ENCODE assay signal across 8 cellular contexts in the genomic region with DNA sequence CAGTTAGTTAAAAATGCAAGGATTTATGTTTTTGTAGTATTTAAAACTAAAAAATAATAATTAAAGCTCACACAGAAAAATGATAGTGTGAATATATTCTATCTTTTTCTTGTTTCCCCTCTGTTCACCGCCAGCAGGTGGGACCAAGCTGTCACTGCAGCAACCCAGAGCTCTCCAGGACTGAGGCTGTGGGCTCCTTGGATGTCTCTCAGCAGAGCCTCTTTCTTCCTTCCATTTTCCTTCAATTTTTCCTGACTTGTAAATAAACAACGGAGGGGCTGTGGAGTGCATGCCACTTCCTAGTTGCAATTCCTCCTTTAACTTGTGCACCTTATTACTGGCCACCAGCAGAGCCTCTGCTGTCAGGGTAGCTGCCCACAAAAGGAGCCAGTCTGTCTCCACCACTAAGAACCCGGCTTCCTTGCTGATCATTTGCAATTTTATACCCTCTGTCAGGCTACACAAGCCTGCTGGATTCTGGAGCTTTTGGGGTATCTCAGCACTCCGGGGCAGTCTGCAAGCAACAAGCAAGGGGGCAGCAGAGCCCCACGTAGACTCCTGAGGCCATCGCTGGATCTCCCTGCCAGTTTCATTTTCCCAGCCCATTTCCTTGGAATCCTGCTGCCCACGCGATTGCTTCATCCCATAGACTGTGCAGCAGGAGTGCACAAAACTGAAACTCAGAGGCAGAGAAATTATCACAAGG.
A peak's percentile ranks its signal among the peaks of the same experiment; 100 is the strongest.
DNase-seq lines count a peak whose midpoint lies in the region; ATAC-seq, FAIRE-seq and TF ChIP-seq lines count a peak whose summit lies in the region.

No MANE protein-coding gene starts in this region.

- H3K27ac ChIP-seq in A549 = peak overlapping the region; percentile 42 to 57; a peak in 2 of 6 replicates
- no peak overlapping the region for H3K27ac ChIP-seq in WERI-Rb-1
- H3K27ac ChIP-seq in skeletal muscle tissue (ENCODE audit: low read depth, low read length) = no peak overlapping the region

- H3K4me1 ChIP-seq in A549 = no peaks in the 10 kb centered on the region
- H3K4me1 ChIP-seq in skeletal muscle tissue (ENCODE audit: control insufficient read depth in 3 of 3, insufficient read depth in 3 of 3, low read length in 3 of 3) = no peaks in the 10 kb centered on the region

- H3K4me1 Mint-ChIP-seq in activated CD8-positive, alpha-beta memory T cell treated with anti-CD3 and anti-CD28 coated beads, Interleukin-2, amount 10 ng/mL, durations not matched to agents 7 days and 5 days = no peaks in the 10 kb centered on the region
- no peaks in the 10 kb centered on the region for H3K4me1 Mint-ChIP-seq in stimulated activated naive CD8-positive, alpha-beta T cell treated with anti-CD3 and anti-CD28 coated beads, Interleukin-15, amount 100 ng/mL, for 72 hours

- TF ChIP-seq EP300 in A549 (IDR thresholded peaks at IDR 0.05) (no peak), Ishikawa (IDR thresholded peaks at IDR 0.05; ENCODE audit: borderline replicate concordance) (no peak)

- TF ChIP-seq CTCF in A549 (IDR thresholded peaks at IDR 0.05) (peak; percentile 44), WERI-Rb-1 (IDR thresholded peaks at IDR 0.05; ENCODE audit: low read depth, low read length) (peak; percentile 93)

- H3K4me2 ChIP-seq in A549 = peak overlapping the region; percentile 88

- 11% methylated on average over 4 of the region's 8 CpGs for WGBS in A549 (ENCODE audit: missing lambda C conversion rate)

- H3K9me3 Mint-ChIP-seq in activated CD8-positive, alpha-beta memory T cell treated with anti-CD3 and anti-CD28 coated beads, Interleukin-2, amount 10 ng/mL, durations not matched to agents 7 days and 5 days (ENCODE audit: low read depth) = peaks cover 6% of the 10 kb centered on the region
- peaks cover 8% of the 10 kb centered on the region in 2 donors for H3K9me3 Mint-ChIP-seq in stimulated activated naive CD8-positive, alpha-beta T cell treated with anti-CD3 and anti-CD28 coated beads, Interleukin-15, amount 100 ng/mL, for 72 hours

- no peaks in the 10 kb centered on the region for H3K36me3 Mint-ChIP-seq in activated CD8-positive, alpha-beta memory T cell treated with anti-CD3 and anti-CD28 coated beads, Interleukin-2, amount 10 ng/mL, durations not matched to agents 7 days and 5 days

- CTCF ChIA-PET in A549 (lab: Yijun Ruan, JAX) = interaction anchor here (0.6 to 3.9 kb wide), 9 partner anchors 9 to 1189 kb away, joined by 3 to 19 read pairs (median 4); no protein-coding TSS in a partner anchor
- CTCF ChIA-PET in activated CD8-positive, alpha-beta memory T cell treated with anti-CD3 and anti-CD28 coated beads, Interleukin-2, amount 10 ng/mL, durations not matched to agents 7 days and 5 days (lab: Charles Lee) = no interaction called here

- DNase-seq in A549 (ENCODE audit: low read depth in 1 of 2, low spot score in 1 of 2) = peak; percentile 7 to 70
- peak; percentile 79 for DNase-seq in WERI-Rb-1
- DNase-seq in hepatic stellate cell (ENCODE audit: low spot score) = peak; percentile 30
- no peak for DNase-seq in activated CD8-positive, alpha-beta memory T cell treated with anti-CD3 and anti-CD28 coated beads, Interleukin-2, amount 10 ng/mL, durations not matched to agents 7 days and 5 days
- DNase-seq in stimulated activated naive CD8-positive, alpha-beta T cell treated with anti-CD3 and anti-CD28 coated beads, Interleukin-15, amount 100 ng/mL, for 72 hours = no peak

- H3K9me3 ChIP-seq in A549 (no peaks in the 10 kb centered on the region), WERI-Rb-1 (ENCODE audit: severe bottlenecking) (peaks cover 4% of the 10 kb centered on the region), skeletal muscle tissue (ENCODE audit: control insufficient read depth in 3 of 3, low read length in 3 of 3) (no peaks in the 10 kb centered on the region)

- no peak for TF ChIP-seq POLR2A in A549 (IDR thresholded peaks at IDR 0.05; ENCODE audit: low read length)

- no peak overlapping the region for H3K27ac Mint-ChIP-seq in activated CD8-positive, alpha-beta memory T cell treated with anti-CD3 and anti-CD28 coated beads, Interleukin-2, amount 10 ng/mL, durations not matched to agents 7 days and 5 days
- H3K27ac Mint-ChIP-seq in stimulated activated naive CD8-positive, alpha-beta T cell treated with anti-CD3 and anti-CD28 coated beads, Interleukin-15, amount 100 ng/mL, for 72 hours = no peak overlapping the region

- TF ChIP-seq RAD21 in A549 (conservative IDR thresholded peaks at IDR 0.05 in 1 of 2, IDR thresholded peaks at IDR 0.05 in 1 of 2) = peak; percentile 66 to 68
- peak; percentile 56 for TF ChIP-seq RAD21 in Ishikawa (IDR thresholded peaks at IDR 0.05; ENCODE audit: low read depth)

- no peak overlapping the region for H3K4me3 Mint-ChIP-seq in activated CD8-positive, alpha-beta memory T cell treated with anti-CD3 and anti-CD28 coated beads, Interleukin-2, amount 10 ng/mL, durations not matched to agents 7 days and 5 days
- no peak overlapping the region for H3K4me3 Mint-ChIP-seq in stimulated activated naive CD8-positive, alpha-beta T cell treated with anti-CD3 and anti-CD28 coated beads, Interleukin-15, amount 100 ng/mL, for 72 hours

- no peak overlapping the region for H3K9ac ChIP-seq in skeletal muscle tissue (ENCODE audit: low read depth in 1 of 3, low read length in 3 of 3)

- H3K27me3 Mint-ChIP-seq in activated CD8-positive, alpha-beta memory T cell treated with anti-CD3 and anti-CD28 coated beads, Interleukin-2, amount 10 ng/mL, durations not matched to agents 7 days and 5 days = no peaks in the 10 kb centered on the region
- no peaks in the 10 kb centered on the region for H3K27me3 Mint-ChIP-seq in stimulated activated naive CD8-positive, alpha-beta T cell treated with anti-CD3 and anti-CD28 coated beads, Interleukin-15, amount 100 ng/mL, for 72 hours

- POLR2A ChIA-PET in A549 (lab: Yijun Ruan, JAX) = no interaction called here

- H3K27me3 ChIP-seq in WERI-Rb-1 (ENCODE audit: insufficient read depth, low read depth, severe bottlenecking) = no peaks in the 10 kb centered on the region
- no peaks in the 10 kb centered on the region for H3K27me3 ChIP-seq in skeletal muscle tissue (ENCODE audit: control insufficient read depth in 3 of 3, insufficient read depth in 3 of 3, low read length in 3 of 3)

- ATAC-seq in A549 (peak; percentile 98), HG02623 (IDR thresholded peaks at IDR 0.05; ENCODE audit: unreplicated experiment) (no peak)
- ATAC-seq in activated CD8-positive, alpha-beta memory T cell treated with anti-CD3 and anti-CD28 coated beads, Interleukin-2, amount 10 ng/mL, durations not matched to agents 7 days and 5 days = no peak
- no peak for ATAC-seq in stimulated activated naive CD8-positive, alpha-beta T cell treated with anti-CD3 and anti-CD28 coated beads, Interleukin-15, amount 100 ng/mL, for 72 hours

- H3K36me3 ChIP-seq in WERI-Rb-1 (no peaks in the 10 kb centered on the region), skeletal muscle tissue (ENCODE audit: control insufficient read depth in 3 of 3, insufficient read depth in 3 of 3, low read length in 3 of 3) (no peaks in the 10 kb centered on the region)

- FAIRE-seq in A549 (lab: Jason Lieb, UNC) = no peak

- H3K4me3 ChIP-seq in A549 (peak overlapping the region; percentile 42), WERI-Rb-1 (ENCODE audit: low read depth, low read length) (peak overlapping the region; percentile 38), skeletal muscle tissue (ENCODE audit: low read length in 3 of 3) (peak overlapping the region; percentile 20 to 45 (median 38))

TF ChIP-seq in A549, 52 proteins besides CTCF, POLR2A, EP300 and RAD21:
- TF ChIP-seq RARB (CRISPR knock-in tag; IDR thresholded peaks at IDR 0.05) (no peak), CEBPB (IDR thresholded peaks at IDR 0.05) (peak; percentile 25 to 63; a peak in 1 of 4 replicates), SMC3 (IDR thresholded peaks at IDR 0.05) (0 out of 3 replicates have a peak, but pooled peaks have one; percentile 28), KDM5A (IDR thresholded peaks at IDR 0.05) (no peak), SREBF2 (IDR thresholded peaks at IDR 0.05) (no peak)

TF ChIP-seq in Ishikawa, 13 proteins besides CTCF, POLR2A, EP300 and RAD21 (continues in another document):
- TF ChIP-seq TCF12 (IDR thresholded peaks at IDR 0.05; ENCODE audit: low read depth) = no peak
- TF ChIP-seq TAF1 (IDR thresholded peaks at IDR 0.05; ENCODE audit: low read depth) = no peak
- no peak for TF ChIP-seq YY1 (IDR thresholded peaks at IDR 0.05; ENCODE audit: low read depth)
- peak; percentile 12; the same call in 1 of the 2 replicates for TF ChIP-seq CEBPB (IDR thresholded peaks at IDR 0.05)
- TF ChIP-seq, protein P1, sequence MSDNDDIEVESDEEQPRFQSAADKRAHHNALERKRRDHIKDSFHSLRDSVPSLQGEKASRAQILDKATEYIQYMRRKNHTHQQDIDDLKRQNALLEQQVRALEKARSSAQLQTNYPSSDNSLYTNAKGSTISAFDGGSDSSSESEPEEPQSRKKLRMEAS (IDR thresholded peaks at IDR 0.05) = no peak
- TF ChIP-seq, protein P2, sequence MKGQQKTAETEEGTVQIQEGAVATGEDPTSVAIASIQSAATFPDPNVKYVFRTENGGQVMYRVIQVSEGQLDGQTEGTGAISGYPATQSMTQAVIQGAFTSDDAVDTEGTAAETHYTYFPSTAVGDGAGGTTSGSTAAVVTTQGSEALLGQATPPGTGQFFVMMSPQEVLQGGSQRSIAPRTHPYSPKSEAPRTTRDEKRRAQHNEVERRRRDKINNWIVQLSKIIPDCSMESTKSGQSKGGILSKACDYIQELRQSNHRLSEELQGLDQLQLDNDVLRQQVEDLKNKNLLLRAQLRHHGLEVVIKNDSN (IDR thresholded peaks at IDR 0.05) = no peak

Comparison
In these comparisons a context has a peak if more than half of its experiments do, and no peak if none do; other contexts are left out.
1. ATAC-seq: peak in A549 (2 of 2); none in HG02623 (single experiment), activated CD8-positive, alpha-beta memory T cell treated with anti-CD3 and anti-CD28 coated beads, Interleukin-2, amount 10 ng/mL, durations not matched to agents 7 days and 5 days (single experiment) and stimulated activated naive CD8-positive, alpha-beta T cell treated with anti-CD3 and anti-CD28 coated beads, Interleukin-15, amount 100 ng/mL, for 72 hours (single experiment).
2. DNase-seq: peak in A549 (2 of 2), WERI-Rb-1 (single experiment) and hepatic stellate cell (single experiment); none in activated CD8-positive, alpha-beta memory T cell treated with anti-CD3 and anti-CD28 coated beads, Interleukin-2, amount 10 ng/mL, durations not matched to agents 7 days and 5 days (single experiment) and stimulated activated naive CD8-positive, alpha-beta T cell treated with anti-CD3 and anti-CD28 coated beads, Interleukin-15, amount 100 ng/mL, for 72 hours (0 of 2).
3. H3K27ac ChIP-seq: peak in A549 (2 of 2); none in WERI-Rb-1 (single experiment) and skeletal muscle tissue (single experiment).
4. Peak in every context shown above with its lines, with median percentiles within 50 percentile points of each other: H3K4me3 ChIP-seq.